Comparison of ENCODE assay signal across 8 cellular contexts in the genomic region with DNA sequence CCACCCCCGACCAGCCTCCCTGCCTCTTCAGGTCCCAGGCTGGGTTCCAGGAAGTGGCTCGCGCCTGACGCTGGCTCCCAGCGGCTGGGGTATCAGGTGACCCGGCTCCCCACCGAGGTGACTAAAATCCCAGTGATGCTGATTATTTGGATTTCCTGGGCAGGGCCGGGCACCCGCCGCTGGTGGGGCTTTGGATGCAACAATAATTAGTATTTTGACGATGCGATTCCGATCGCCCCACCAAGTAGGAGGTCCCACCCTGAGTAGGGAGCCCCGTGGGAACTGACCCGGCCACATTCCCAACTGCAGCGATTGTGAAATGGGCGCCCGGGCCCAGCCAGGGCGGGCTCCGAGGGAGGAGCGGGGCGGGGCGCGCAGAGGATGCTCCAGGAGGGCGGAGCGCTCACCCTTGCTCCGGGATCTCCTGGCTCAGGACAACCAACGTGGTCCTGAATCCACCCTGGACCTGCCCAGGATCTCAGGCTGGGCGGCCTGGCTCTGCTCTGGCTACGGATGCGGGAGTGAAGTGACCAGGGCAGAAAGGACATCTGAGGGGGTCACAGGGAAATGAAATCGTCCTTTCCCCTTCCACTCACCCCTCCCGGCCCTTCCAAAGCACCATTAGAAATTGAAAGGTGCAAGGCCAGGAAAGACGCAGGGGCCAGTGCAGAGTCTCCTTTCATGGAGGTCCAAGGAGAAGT. TPM values are rescaled to one million over a fixed set of nuclear protein-coding genes. Genes with fewer than 3 reads are reported as not detected.
A peak's percentile ranks its signal among the peaks of the same experiment; 100 is the strongest.
DNase-seq lines count a peak whose midpoint lies in the region; ATAC-seq, FAIRE-seq and TF ChIP-seq lines count a peak whose summit lies in the region.

No MANE protein-coding gene starts in this region.

- BruUV-seq in A673 (replicated peaks; lab: Mats Ljungman, UMichigan): no TSS peak

- H3K4me3 Mint-ChIP-seq in stimulated activated effector memory CD8-positive, alpha-beta T cell treated with anti-CD3 and anti-CD28 coated beads, Interleukin-12 subunit alpha, Interleukin-12 subunit beta, amount 100 ng/mL, for 72 hours: peak overlapping the region; percentile 58

- H3K9me2 ChIP-seq in hepatocyte (replicated peaks; ENCODE audit: insufficient read depth): no peaks in the 10 kb centered on the region

- H4K20me1 ChIP-seq in hepatocyte (ENCODE audit: insufficient read depth, poor library complexity, severe bottlenecking): no peaks in the 10 kb centered on the region

- CTCF ChIA-PET in A673 (lab: Charles Lee): no interaction called here

- peak overlapping the region; percentile 74 for H2AFZ ChIP-seq in hepatocyte

- POLR2A ChIA-PET in A673 (lab: Charles Lee; ENCODE audit: low non-redundant PET): no interaction called here

- 8% methylated on average over 35 of the region's 35 CpGs for WGBS in hepatocyte (ENCODE audit: low lambda C conversion rate, missing lambda C conversion rate)

- peak overlapping the region; percentile 4 for H3K27ac Mint-ChIP-seq in stimulated activated effector memory CD8-positive, alpha-beta T cell treated with anti-CD3 and anti-CD28 coated beads, Interleukin-12 subunit alpha, Interleukin-12 subunit beta, amount 100 ng/mL, for 72 hours

- H3K27ac ChIP-seq in A673 (ENCODE audit: low read depth, low read length, poor library complexity, severe bottlenecking) (peak overlapping the region; percentile 54), hepatocyte (no peak overlapping the region)

- peaks cover 23% of the 10 kb centered on the region for H3K36me3 Mint-ChIP-seq in stimulated activated effector memory CD8-positive, alpha-beta T cell treated with anti-CD3 and anti-CD28 coated beads, Interleukin-12 subunit alpha, Interleukin-12 subunit beta, amount 100 ng/mL, for 72 hours

- intact Hi-C loops in A673 (cut with micrococcal nuclease; ENCODE audit: unreplicated experiment): no loop called here

- no peaks in the 10 kb centered on the region for H3K27me3 ChIP-seq in A673 (replicated peaks; ENCODE audit: insufficient read depth, low read depth, low read length, poor library complexity)
- no peaks in the 10 kb centered on the region for H3K27me3 ChIP-seq in adipocyte (replicated peaks; ENCODE audit: control insufficient read depth, insufficient read depth, low read length)
- H3K27me3 ChIP-seq in hepatocyte: peaks cover 12% of the 10 kb centered on the region

- ATAC-seq in stimulated activated effector memory CD8-positive, alpha-beta T cell treated with anti-CD3 and anti-CD28 coated beads, Interleukin-12 subunit alpha, Interleukin-12 subunit beta, amount 100 ng/mL, for 72 hours: no peak
- ATAC-seq in GM19023 (IDR thresholded peaks at IDR 0.05; ENCODE audit: unreplicated experiment) (no peak), HG03439 (IDR thresholded peaks at IDR 0.05; ENCODE audit: unreplicated experiment) (no peak)

- TF ChIP-seq CTCF in A673 (conservative IDR thresholded peaks at IDR 0.05; ENCODE audit: low read depth, low read length) (no peak), hepatocyte (IDR thresholded peaks at IDR 0.05; ENCODE audit: poor library complexity) (no peak)

- H3K9me3 ChIP-seq in A673 (ENCODE audit: low read depth, low read length, poor library complexity, severe bottlenecking) (no peaks in the 10 kb centered on the region), adipocyte (ENCODE audit: control insufficient read depth, low read length) (no peaks in the 10 kb centered on the region), hepatocyte (ENCODE audit: low read depth) (no peaks in the 10 kb centered on the region)

- DNase-seq in A673 (ENCODE audit: low spot score) (peak; percentile 90), H4 (ENCODE audit: low spot score) (peak; percentile 54), adipocyte (ENCODE audit: low read depth) (peak; percentile 88), hepatocyte (ENCODE audit: low spot score) (peak; percentile 70), GM19239 (ENCODE audit: insufficient read length, low spot score) (no peak)
- no peak for DNase-seq in stimulated activated effector memory CD8-positive, alpha-beta T cell treated with anti-CD3 and anti-CD28 coated beads, Interleukin-12 subunit alpha, Interleukin-12 subunit beta, amount 100 ng/mL, for 72 hours (ENCODE audit: low spot score in 2 of 2)

- no peak overlapping the region for H3K9ac ChIP-seq in adipocyte (ENCODE audit: low read length)

- H3K9me3 Mint-ChIP-seq in stimulated activated effector memory CD8-positive, alpha-beta T cell treated with anti-CD3 and anti-CD28 coated beads, Interleukin-12 subunit alpha, Interleukin-12 subunit beta, amount 100 ng/mL, for 72 hours: no peaks in the 10 kb centered on the region

- H3K36me3 ChIP-seq in A673 (ENCODE audit: insufficient read depth, low read length, poor library complexity, severe bottlenecking) (no peaks in the 10 kb centered on the region), adipocyte (ENCODE audit: control insufficient read depth, insufficient read depth, low read length, severe bottlenecking) (no peaks in the 10 kb centered on the region), hepatocyte (replicated peaks; ENCODE audit: insufficient read depth, low read depth) (no peaks in the 10 kb centered on the region)

- H3K4me2 ChIP-seq in hepatocyte: peak overlapping the region; percentile 87

- H3K4me3 ChIP-seq in A673 (ENCODE audit: low read depth, low read length, poor library complexity, severe bottlenecking) (peak overlapping the region; percentile 32), adipocyte (ENCODE audit: low read length) (peak overlapping the region; percentile 67), hepatocyte (no peak overlapping the region)

- H3K79me2 ChIP-seq in hepatocyte: no peaks in the 10 kb centered on the region

- no peak for FAIRE-seq in GM19239 (lab: Jason Lieb, UNC)

- H3K4me1 Mint-ChIP-seq in stimulated activated effector memory CD8-positive, alpha-beta T cell treated with anti-CD3 and anti-CD28 coated beads, Interleukin-12 subunit alpha, Interleukin-12 subunit beta, amount 100 ng/mL, for 72 hours: peaks cover 76% of the 10 kb centered on the region

- H3K4me1 ChIP-seq in A673 (ENCODE audit: insufficient read depth, low read length, poor library complexity, severe bottlenecking): peaks cover 69% of the 10 kb centered on the region
- peaks cover 16% of the 10 kb centered on the region for H3K4me1 ChIP-seq in adipocyte (ENCODE audit: control insufficient read depth, insufficient read depth, low read length)
- H3K4me1 ChIP-seq in hepatocyte (ENCODE audit: insufficient read depth): peaks cover 6% of the 10 kb centered on the region

RNA-seq across cellular contexts. Expression of gene DUSP5, which starts 32.6 kb away (rescaled TPM):
- 23.2 and 29.3 TPM in 2 replicates for total RNA-seq in A673 (2021)
- 5.4 and 10.5 TPM in 2 replicates for total RNA-seq in H4 (2014; rRNA removed; shearing (Covaris generic))
- total RNA-seq in hepatocyte: 47.5 and 49.6 TPM in 2 replicates
- polyA plus RNA-seq in hepatocyte: 54.2 and 60.7 TPM in 2 replicates

RNA-seq across cellular contexts. Expression of gene SMC3, which starts 37.2 kb away (rescaled TPM):
- 107 TPM in 2 replicates for total RNA-seq in A673 (2021)
- total RNA-seq in H4 (2014; rRNA removed; shearing (Covaris generic)): 28.9 and 32.9 TPM in 2 replicates
- total RNA-seq in hepatocyte: 35.4 and 40.8 TPM in 2 replicates
- polyA plus RNA-seq in hepatocyte: 53.5 and 64.1 TPM in 2 replicates

Comparison
In these comparisons a context has a peak if more than half of its experiments do, and no peak if none do; other contexts are left out.
1. DNase-seq: peak in A673 (single experiment), H4 (single experiment), adipocyte (single experiment) and hepatocyte (single experiment); none in stimulated activated effector memory CD8-positive, alpha-beta T cell treated with anti-CD3 and anti-CD28 coated beads, Interleukin-12 subunit alpha, Interleukin-12 subunit beta, amount 100 ng/mL, for 72 hours (0 of 2) and GM19239 (single experiment).